ENCODE assay signal across 10 cellular contexts in the genomic region with DNA sequence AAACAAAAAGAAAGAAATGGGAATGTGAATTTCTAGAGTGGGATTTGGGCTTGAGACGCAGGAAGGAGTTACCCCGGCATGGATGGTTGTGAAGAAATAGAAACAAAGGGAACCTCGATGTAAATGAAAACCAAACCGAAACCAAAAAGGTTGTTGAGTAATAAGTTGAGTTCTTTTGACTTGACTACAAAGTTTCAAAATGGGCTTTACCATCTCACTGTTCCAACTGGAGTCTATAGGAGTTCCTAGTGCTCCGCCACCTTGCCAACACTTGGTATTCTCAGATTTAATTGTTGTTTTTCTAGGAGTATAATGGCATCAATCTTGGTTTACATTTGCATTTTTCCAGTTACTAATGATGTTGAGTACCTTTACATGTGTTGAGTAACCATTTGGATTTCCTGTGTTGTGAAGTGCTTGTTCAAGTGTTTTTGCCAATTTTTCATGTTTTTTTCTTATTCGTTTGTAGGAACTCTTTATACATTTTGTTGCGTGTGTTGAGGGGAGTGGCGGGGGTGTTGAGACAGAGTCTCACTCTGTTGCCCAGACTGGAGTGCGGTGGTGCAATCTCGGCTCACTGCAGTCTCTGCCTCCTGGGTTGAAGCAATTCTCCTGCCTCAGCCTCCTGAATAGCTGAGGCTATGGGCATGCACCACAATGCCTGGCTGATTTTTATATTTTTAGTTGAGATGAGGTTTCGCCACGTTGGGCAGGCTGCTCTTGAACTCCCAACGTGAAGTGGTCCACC.
DNase-seq lines count a peak whose midpoint lies in the region; ATAC-seq and TF ChIP-seq lines count a peak whose summit lies in the region.
"Had no signal": no experiment of that assay in that cellular context is flagged by ENCODE, and none has a peak within 500 bp of the region (broad histone marks: within the 10 kb centered on the region; RNA-seq: fewer than 3 reads in every experiment).

No MANE protein-coding gene starts in this region.

- peak; percentile 25 for ATAC-seq in activated naive CD8-positive, alpha-beta T cell treated with anti-CD3 and anti-CD28 coated beads, Interleukin-2, amount 50 U/mL, for 24 hours
- ATAC-seq in HG02588 (IDR thresholded peaks at IDR 0.05; ENCODE audit: unreplicated experiment): no peak
- ATAC-seq: left cardiac atrium had no signal

- no peaks in the 10 kb centered on the region for H3K9me3 Mint-ChIP-seq in activated naive CD8-positive, alpha-beta T cell treated with anti-CD3 and anti-CD28 coated beads, Interleukin-2, amount 50 U/mL, for 24 hours

- no peaks in the 10 kb centered on the region; the same call in 1 of the 2 replicates for H3K4me1 ChIP-seq in HEK293 (ENCODE audit: control insufficient read depth, insufficient read depth, low read length)

- H3K36me3 Mint-ChIP-seq in activated naive CD8-positive, alpha-beta T cell treated with anti-CD3 and anti-CD28 coated beads, Interleukin-2, amount 50 U/mL, for 24 hours (ENCODE audit: low read depth): peaks cover 26% of the 10 kb centered on the region
- H3K36me3 Mint-ChIP-seq: activated naive CD8-positive, alpha-beta T cell had no signal

- H3K9me3 ChIP-seq in HEK293 (ENCODE audit: control insufficient read depth, insufficient read depth, low read depth, low read length): no peaks in the 10 kb centered on the region

- CTCF ChIA-PET in HEK293 (lab: Yijun Ruan, JAX): no interaction called here

- no peak overlapping the region for H3K4me3 ChIP-seq in HEK293 (ENCODE audit: low read depth, low read length)

- POLR2A ChIA-PET in HEK293 (lab: Yijun Ruan, JAX): interaction anchor here (0.8 to 3.9 kb wide), 7 partner anchors 9 to 214 kb away, joined by 3 to 62 read pairs (median 12); a partner anchor contains a TSS

- H3K27ac ChIP-seq in HEK293 (ENCODE audit: extremely low read depth, low read depth, low read length): no peak overlapping the region

- H3K27ac Mint-ChIP-seq in activated naive CD8-positive, alpha-beta T cell treated with anti-CD3 and anti-CD28 coated beads, Interleukin-2, amount 50 U/mL, for 24 hours: peak overlapping the region; percentile 5
- H3K27ac Mint-ChIP-seq: activated naive CD8-positive, alpha-beta T cell had no signal

- peaks cover 18% of the 10 kb centered on the region for H3K4me1 Mint-ChIP-seq in activated naive CD8-positive, alpha-beta T cell treated with anti-CD3 and anti-CD28 coated beads, Interleukin-2, amount 50 U/mL, for 24 hours

- DNase-seq in CD1c-positive myeloid dendritic cell (ENCODE audit: extremely low spot score): peak; percentile 67
- DNase-seq in activated naive CD8-positive, alpha-beta T cell treated with anti-CD3 and anti-CD28 coated beads, Interleukin-2, amount 50 U/mL, for 24 hours: no peak
- DNase-seq in NCI-H1436 (lab: John Stamatoyannopoulos, UW): no peak
- no peak for DNase-seq in NCI-H2081 (lab: John Stamatoyannopoulos, UW)
- DNase-seq: left cardiac atrium; NCI-H2171; stimulated activated CD4-positive, alpha-beta T cell treated with anti-CD3 and anti-CD28 coated beads, Interleukin-12 subunit alpha, Interleukin-12 subunit beta, amount 100 ng/mL, for 4 hours had no signal

- H3K36me3 ChIP-seq in HEK293 (ENCODE audit: control insufficient read depth in 2 of 2, insufficient read depth in 1 of 2, low read length in 2 of 2): peaks cover 19 to 29% of the 10 kb centered on the region in 2 experiments

- no peak for TF ChIP-seq CTCF in HEK293 (tag by site-specific recombination; IDR thresholded peaks at IDR 0.05)

- no peak overlapping the region for H3K4me3 Mint-ChIP-seq in activated naive CD8-positive, alpha-beta T cell treated with anti-CD3 and anti-CD28 coated beads, Interleukin-2, amount 50 U/mL, for 24 hours
- H3K4me3 Mint-ChIP-seq: activated naive CD8-positive, alpha-beta T cell had no signal

- no peaks in the 10 kb centered on the region for H3K27me3 Mint-ChIP-seq in activated naive CD8-positive, alpha-beta T cell treated with anti-CD3 and anti-CD28 coated beads, Interleukin-2, amount 50 U/mL, for 24 hours
- H3K27me3 Mint-ChIP-seq: activated naive CD8-positive, alpha-beta T cell had no signal

TF ChIP-seq in HEK293, 187 proteins besides CTCF, POLR2A, EP300 and RAD21:
- TF ChIP-seq ZNF664 (tag by site-specific recombination; IDR thresholded peaks at IDR 0.05): 0 out of 2 replicates have a peak, but pooled peaks have one; percentile 8
- no peak for TF ChIP-seq ZNF629 (tag by site-specific recombination; IDR thresholded peaks at IDR 0.05)
- TF ChIP-seq, protein P1, sequence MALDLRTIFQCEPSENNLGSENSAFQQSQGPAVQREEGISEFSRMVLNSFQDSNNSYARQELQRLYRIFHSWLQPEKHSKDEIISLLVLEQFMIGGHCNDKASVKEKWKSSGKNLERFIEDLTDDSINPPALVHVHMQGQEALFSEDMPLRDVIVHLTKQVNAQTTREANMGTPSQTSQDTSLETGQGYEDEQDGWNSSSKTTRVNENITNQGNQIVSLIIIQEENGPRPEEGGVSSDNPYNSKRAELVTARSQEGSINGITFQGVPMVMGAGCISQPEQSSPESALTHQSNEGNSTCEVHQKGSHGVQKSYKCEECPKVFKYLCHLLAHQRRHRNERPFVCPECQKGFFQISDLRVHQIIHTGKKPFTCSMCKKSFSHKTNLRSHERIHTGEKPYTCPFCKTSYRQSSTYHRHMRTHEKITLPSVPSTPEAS (tag by site-specific recombination; IDR thresholded peaks at IDR 0.05): no peak
- TF ChIP-seq ZNF433 (tag by site-specific recombination; IDR thresholded peaks at IDR 0.05; ENCODE audit: low read depth): no peak
- no peak for TF ChIP-seq ZNF707 (tag by site-specific recombination; IDR thresholded peaks at IDR 0.05)
- TF ChIP-seq KLF7 (tag by site-specific recombination; IDR thresholded peaks at IDR 0.05; ENCODE audit: borderline replicate concordance): no peak
- TF ChIP-seq FEZF1 (tag by site-specific recombination; IDR thresholded peaks at IDR 0.05): no peak
- no peak for TF ChIP-seq GLIS1 (tag by site-specific recombination; IDR thresholded peaks at IDR 0.05)
- no peak for TF ChIP-seq PRDM1 (tag by site-specific recombination; IDR thresholded peaks at IDR 0.05)
- TF ChIP-seq GFI1B (tag by site-specific recombination; IDR thresholded peaks at IDR 0.05): no peak
- TF ChIP-seq ZNF10 (tag by site-specific recombination; IDR thresholded peaks at IDR 0.05): peak; percentile 5; the same call in 1 of the 2 replicates
- TF ChIP-seq HOXC10 (CRISPR knock-in tag; IDR thresholded peaks at IDR 0.05): no peak
- TF ChIP-seq ZNF654 (tag by site-specific recombination; IDR thresholded peaks at IDR 0.05; ENCODE audit: low read depth): no peak
- no peak for TF ChIP-seq HOXD13 (CRISPR knock-in tag; IDR thresholded peaks at IDR 0.05; ENCODE audit: borderline replicate concordance)
- no peak for TF ChIP-seq SP3 (tag by site-specific recombination; IDR thresholded peaks at IDR 0.05)
- no peak for TF ChIP-seq ZNF19 (tag by site-specific recombination; IDR thresholded peaks at IDR 0.05; ENCODE audit: low read depth)
TF ChIP-seq in HEK293: peak in this region for 2.
